Comparison of ENCODE assay signal across 10 cellular contexts in the genomic region with DNA sequence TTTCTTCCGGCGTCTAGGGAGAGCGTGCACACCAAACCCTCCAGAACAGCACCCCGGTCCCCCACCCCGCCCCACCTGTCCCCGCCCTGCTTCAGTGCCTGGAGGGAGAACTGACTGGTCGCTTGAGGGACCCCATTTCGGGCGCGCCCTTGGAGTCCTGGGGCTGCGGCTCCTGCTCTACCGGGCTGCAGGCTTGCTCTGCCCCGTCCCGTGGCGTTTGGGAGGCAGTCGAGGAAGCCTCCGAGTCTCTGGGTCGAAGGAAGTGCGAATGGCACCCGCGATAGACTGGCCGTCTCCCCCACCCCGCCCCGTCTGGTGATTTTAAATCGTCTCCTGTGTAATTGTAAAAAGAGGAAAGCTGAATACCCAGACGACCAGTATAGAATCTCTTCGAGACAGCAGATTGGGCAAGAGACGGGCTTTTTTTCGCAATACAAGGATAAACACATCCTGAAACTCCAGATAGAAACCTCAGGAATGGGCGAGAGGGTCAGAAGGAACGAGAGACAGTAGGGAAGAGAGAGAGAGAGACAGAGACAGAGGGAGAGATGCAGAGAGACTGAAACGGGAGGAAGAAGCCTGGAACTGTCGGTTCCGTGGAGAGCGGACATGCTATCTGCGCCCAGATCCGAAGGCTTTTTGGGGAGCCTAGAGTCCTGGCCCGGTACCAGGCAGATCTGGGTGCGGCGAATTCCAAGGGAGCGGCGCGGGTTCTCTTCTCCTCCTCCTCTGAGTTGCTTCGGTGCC. TPM values are rescaled to one million over a fixed set of nuclear protein-coding genes. Genes with fewer than 3 reads are reported as not detected.
DNase-seq lines count a peak whose midpoint lies in the region; TF ChIP-seq lines count a peak whose summit lies in the region.
"Had no signal": no experiment of that assay in that cellular context is flagged by ENCODE, and none has a peak within 500 bp of the region (broad histone marks: within the 10 kb centered on the region; RNA-seq: fewer than 3 reads in every experiment).

No MANE protein-coding gene starts in this region.

- CTCF ChIA-PET in HEK293 (lab: Yijun Ruan, JAX) (interaction anchor here (0.7 to 1.2 kb wide), 2 partner anchors 18 to 265 kb away, joined by 3 read pairs; no protein-coding TSS in a partner anchor), mammary epithelial cell (lab: Charles Lee; ENCODE audit: low non-redundant PET) (no interaction called here)

- H3K36me3 ChIP-seq in HEK293 (ENCODE audit: control insufficient read depth in 2 of 2, insufficient read depth in 1 of 2, low read length in 2 of 2) = peaks cover 4 to 27% of the 10 kb centered on the region in 2 experiments; a peak in 2 of 3 replicates
- no peaks in the 10 kb centered on the region for H3K36me3 ChIP-seq in mammary epithelial cell (ENCODE audit: insufficient read depth, low read length)
- no peaks in the 10 kb centered on the region for H3K36me3 ChIP-seq in iPS-20b (ENCODE audit: insufficient read depth, low read depth, low read length)
- no peaks in the 10 kb centered on the region for H3K36me3 ChIP-seq in skeletal muscle satellite cell (ENCODE audit: insufficient read depth, low read length)
- H3K36me3 ChIP-seq: spleen had no signal

- H3K4me1 ChIP-seq in HEK293 (ENCODE audit: control insufficient read depth, insufficient read depth, low read length) (peaks cover 6% of the 10 kb centered on the region), mammary epithelial cell (ENCODE audit: insufficient read depth, low read length) (peaks cover 12% of the 10 kb centered on the region), iPS-20b (ENCODE audit: insufficient read depth, low read length) (peaks cover 11% of the 10 kb centered on the region), skeletal muscle satellite cell (ENCODE audit: control insufficient read depth, insufficient read depth, low read length) (peaks cover 15% of the 10 kb centered on the region)

- 6% methylated on average over 30 of the region's 44 CpGs for WGBS in mammary epithelial cell (ENCODE audit: low coverage, missing lambda C conversion rate)

- intact Hi-C loops in mammary epithelial cell (cut with micrococcal nuclease) = no loop called here

- no peaks in the 10 kb centered on the region for H4K20me1 ChIP-seq in mammary epithelial cell (ENCODE audit: insufficient read depth, low read length)

- peak overlapping the region; percentile 31; the same call in 1 of the 2 replicates for H3K4me3 ChIP-seq in HEK293 (ENCODE audit: low read depth, low read length)
- H3K4me3 ChIP-seq in mammary epithelial cell (replicated peaks in 1 of 3; ENCODE audit: insufficient read depth in 1 of 3, low read depth in 2 of 3, low read length in 3 of 3) = peak overlapping the region; percentile 35 to 45 (median 35)
- H3K4me3 ChIP-seq in iPS-20b (ENCODE audit: low read length) = peak overlapping the region; percentile 66
- H3K4me3 ChIP-seq in skeletal muscle satellite cell (ENCODE audit: low read length) = peak overlapping the region; percentile 63

- no peaks in the 10 kb centered on the region for H3K79me2 ChIP-seq in mammary epithelial cell (ENCODE audit: insufficient read depth, low read length)

- POLR2A ChIA-PET in HEK293 (lab: Yijun Ruan, JAX) = no interaction called here

- H3K27ac ChIP-seq in HEK293 (ENCODE audit: extremely low read depth, low read depth, low read length) = no peak overlapping the region
- H3K27ac ChIP-seq in mammary epithelial cell (ENCODE audit: insufficient read depth, low read depth, low read length) = no peak overlapping the region
- no peak overlapping the region for H3K27ac ChIP-seq in iPS-20b (ENCODE audit: low read length)
- H3K27ac ChIP-seq: spleen had no signal

- H3K9me3 ChIP-seq in HEK293 (ENCODE audit: control insufficient read depth, insufficient read depth, low read depth, low read length) = no peaks in the 10 kb centered on the region
- no peaks in the 10 kb centered on the region for H3K9me3 ChIP-seq in mammary epithelial cell (replicated peaks; ENCODE audit: insufficient read depth, low read length)
- no peaks in the 10 kb centered on the region for H3K9me3 ChIP-seq in iPS-20b (ENCODE audit: insufficient read depth, low read depth, low read length)
- no peaks in the 10 kb centered on the region for H3K9me3 ChIP-seq in skeletal muscle satellite cell (replicated peaks; ENCODE audit: low read length)
- H3K9me3 ChIP-seq: spleen had no signal

- peak overlapping the region; percentile 93 for H2AFZ ChIP-seq in mammary epithelial cell (ENCODE audit: low read depth, low read length)

- in situ Hi-C loops in mammary epithelial cell (cut with MboI; ENCODE audit: low sequenced_read_pairs in 2 of 2) = no loop called here

- dilution Hi-C loops in mammary epithelial cell (cut with HindIII; ENCODE audit: low sequenced_read_pairs) = no loop called here

- DNase-seq in mammary epithelial cell = no peak
- DNase-seq in GM19238 (ENCODE audit: insufficient read length, low spot score) = no peak
- no peak for DNase-seq in NCI-H2107 (lab: John Stamatoyannopoulos, UW)
- DNase-seq in midbrain (lab: John Stamatoyannopoulos, UW) = no peak
- DNase-seq in NK-92 (lab: John Stamatoyannopoulos, UW; ENCODE audit: unreplicated experiment) = no peak
- DNase-seq: DMS153, spleen had no signal

- H3K27me3 ChIP-seq in mammary epithelial cell (ENCODE audit: insufficient read depth, low read length) (peaks cover 45% of the 10 kb centered on the region), iPS-20b (ENCODE audit: insufficient read depth, low read length) (peaks cover 94% of the 10 kb centered on the region), skeletal muscle satellite cell (ENCODE audit: control insufficient read depth, insufficient read depth, low read length) (peaks cover 74% of the 10 kb centered on the region)

- no peak overlapping the region for H3K9ac ChIP-seq in mammary epithelial cell (ENCODE audit: insufficient read depth, low read length)
- no peak overlapping the region for H3K9ac ChIP-seq in iPS-20b (ENCODE audit: low read depth, low read length)
- no peak overlapping the region for H3K9ac ChIP-seq in skeletal muscle satellite cell (ENCODE audit: low read depth, low read length)

- TF ChIP-seq CTCF in HEK293 (tag by site-specific recombination; IDR thresholded peaks at IDR 0.05) (no peak), mammary epithelial cell (conservative IDR thresholded peaks at IDR 0.05 in 1 of 2, IDR thresholded peaks at IDR 0.05 in 1 of 2; ENCODE audit: extremely low read depth in 1 of 2, insufficient read depth in 1 of 2, low read depth in 1 of 2, low read length in 2 of 2) (no peak)

- no TSS peak for BruUV-seq in mammary epithelial cell (replicated peaks; lab: Mats Ljungman, UMichigan)

- H3K4me2 ChIP-seq in mammary epithelial cell (ENCODE audit: insufficient read depth, low read depth, low read length) (peak overlapping the region; percentile 86), skeletal muscle satellite cell (ENCODE audit: low read length) (peak overlapping the region; percentile 86)

TF ChIP-seq in HEK293, 187 proteins besides CTCF, POLR2A, EP300 and RAD21:
- TF ChIP-seq KLF16 (tag by site-specific recombination; IDR thresholded peaks at IDR 0.05) = no peak
- TF ChIP-seq ZNF248 (tag by site-specific recombination; IDR thresholded peaks at IDR 0.05) = no peak
- no peak for TF ChIP-seq ZFP3 (tag by site-specific recombination; IDR thresholded peaks at IDR 0.05; ENCODE audit: low read depth)
- no peak for TF ChIP-seq ZNF785 (tag by site-specific recombination; IDR thresholded peaks at IDR 0.05)
- TF ChIP-seq ZIC2 (tag by site-specific recombination; IDR thresholded peaks at IDR 0.05) = no peak
- TF ChIP-seq ZNF560 (tag by site-specific recombination; IDR thresholded peaks at IDR 0.05; ENCODE audit: borderline replicate concordance) = no peak
- no peak for TF ChIP-seq ZNF843 (tag by site-specific recombination; IDR thresholded peaks at IDR 0.05)
- TF ChIP-seq ZNF10 (tag by site-specific recombination; IDR thresholded peaks at IDR 0.05) = no peak

RNA-seq across cellular contexts. Expression of a gene that starts 9.9 kb away (rescaled TPM):
- under 1 TPM; 0.16 to 0.33 TPM for total RNA-seq in mammary epithelial cell
- polyA plus RNA-seq in mammary epithelial cell = 0.07 TPM
- not detected for polyA minus RNA-seq in mammary epithelial cell
- total RNA-seq in skeletal muscle satellite cell (2012; rRNA removed) = under 0.01 TPM in 2 replicates
